8 cellular contexts compared by ENCODE assay signal in the genomic region with DNA sequence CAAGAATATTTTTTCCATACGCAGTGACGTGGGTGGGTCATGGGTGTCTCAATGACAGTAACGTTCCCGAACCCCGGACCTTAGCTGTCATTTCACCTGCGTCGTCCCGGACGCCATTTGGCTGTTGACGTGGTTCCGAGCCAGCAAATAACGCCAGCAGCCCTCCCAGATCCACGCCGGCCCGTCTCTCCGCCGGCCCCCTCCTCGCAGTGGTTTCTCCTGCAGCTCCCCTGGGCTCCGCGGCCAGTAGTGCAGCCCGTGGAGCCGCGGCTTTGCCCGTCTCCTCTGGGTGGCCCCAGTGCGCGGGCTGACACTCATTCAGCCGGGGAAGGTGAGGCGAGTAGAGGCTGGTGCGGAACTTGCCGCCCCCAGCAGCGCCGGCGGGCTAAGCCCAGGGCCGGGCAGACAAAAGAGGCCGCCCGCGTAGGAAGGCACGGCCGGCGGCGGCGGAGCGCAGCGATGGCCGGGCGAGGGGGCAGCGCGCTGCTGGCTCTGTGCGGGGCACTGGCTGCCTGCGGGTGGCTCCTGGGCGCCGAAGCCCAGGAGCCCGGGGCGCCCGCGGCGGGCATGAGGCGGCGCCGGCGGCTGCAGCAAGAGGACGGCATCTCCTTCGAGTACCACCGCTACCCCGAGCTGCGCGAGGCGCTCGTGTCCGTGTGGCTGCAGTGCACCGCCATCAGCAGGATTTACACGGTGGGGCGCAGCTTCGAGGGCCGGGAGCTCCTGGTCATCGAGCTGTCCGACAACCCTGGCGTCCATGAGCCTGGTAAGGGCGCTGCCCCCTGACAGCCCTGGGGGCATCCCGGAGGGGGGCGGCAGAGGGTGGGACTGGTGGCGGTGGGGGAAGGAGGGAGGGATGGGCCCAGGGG. TPM values are rescaled to one million over a fixed set of nuclear protein-coding genes. Genes with fewer than 3 reads are reported as not detected.
DNase-seq lines count a peak whose midpoint lies in the region; ATAC-seq, FAIRE-seq and TF ChIP-seq lines count a peak whose summit lies in the region.

A gene (plus strand): TSS at position 246 of the 869 bp plus-strand sequence. CDS start 214 bp downstream, at position 460.

- no peak within 1 kb of the TSS for H2AFZ ChIP-seq in K562 (ENCODE audit: low read depth, low read length)

- no peaks in the 10 kb centered on the region for H3K9me3 ChIP-seq in K562 (replicated peaks; ENCODE audit: control insufficient read depth, insufficient read depth, low read depth, low read length)

- H3K4me1 ChIP-seq in K562 (replicated peaks in 1 of 2; ENCODE audit: control insufficient read depth in 2 of 2, insufficient read depth in 2 of 2, low read length in 2 of 2), result peaks cover 0 to 7% of the 10 kb centered on the region in 2 experiments; a peak in 2 of 5 replicates
- no peaks in the 10 kb centered on the region for H3K4me1 ChIP-seq in rectal smooth muscle tissue (ENCODE audit: control insufficient read depth, insufficient read depth, low read length)

- no peaks in the 10 kb centered on the region for H3K79me2 ChIP-seq in K562 (ENCODE audit: control insufficient read depth, insufficient read depth, low read length)

- peak; percentile 78 for FAIRE-seq in G401.6 (lab: Jason Lieb, UNC)
- FAIRE-seq in K562 (lab: Jason Lieb, UNC), result no peak

- TF ChIP-seq POLR2A in K562 (conservative IDR thresholded peaks at IDR 0.05), result no peak

- CTCF ChIA-PET in K562 (lab: Yijun Ruan, JAX; ENCODE audit: low intra/inter-chr PET ratio), result no interaction called here

- H3K27me3 Mint-ChIP-seq in T-helper 2 cell treated with Interferon-gamma antibody and Interleukin-4, amounts not matched to agents 5 μg/mL and 100 μg/mL, for 36 hours (ENCODE audit: low read depth), result peaks cover 79% of the 10 kb centered on the region

- H3K4me3 ChIP-seq in HFF-Myc (replicated peaks; ENCODE audit: low read depth, low read length), result peak within 1 kb of the TSS; percentile 47
- no peak within 1 kb of the TSS for H3K4me3 ChIP-seq in K562
- peak within 1 kb of the TSS; percentile 70 for H3K4me3 ChIP-seq in rectal smooth muscle tissue (ENCODE audit: low read length)

- H3K9ac ChIP-seq in K562 (ENCODE audit: insufficient read depth in 1 of 2, low read depth in 2 of 2, low read length in 2 of 2) (no peak within 1 kb of the TSS), rectal smooth muscle tissue (ENCODE audit: low read length) (peak within 1 kb of the TSS; percentile 13)

- BruUV-seq in K562 (replicated peaks; lab: Mats Ljungman, UMichigan), result no TSS peak

- no peak within 1 kb of the TSS for H3K27ac Mint-ChIP-seq in T-helper 2 cell treated with Interferon-gamma antibody and Interleukin-4, amounts not matched to agents 5 μg/mL and 100 μg/mL, for 36 hours

- peaks cover 5% of the 10 kb centered on the region for H3K4me1 Mint-ChIP-seq in T-helper 2 cell treated with Interferon-gamma antibody and Interleukin-4, amounts not matched to agents 5 μg/mL and 100 μg/mL, for 36 hours (ENCODE audit: low read depth)

- H4K20me1 ChIP-seq in K562 (replicated peaks; ENCODE audit: control insufficient read depth, insufficient read depth, low read length), result no peaks in the 10 kb centered on the region

- H3K27ac ChIP-seq in K562 (ENCODE audit: extremely low read depth, low read depth, low read length) (no peak within 1 kb of the TSS), rectal smooth muscle tissue (ENCODE audit: low read depth, low read length) (peak within 1 kb of the TSS; percentile 62)

- 29% methylated on average over 45 of the region's 82 CpGs for WGBS in K562 (ENCODE audit: insufficient coverage, low coverage, missing lambda C conversion rate)

- no peak for DNase-seq in HFF-Myc (ENCODE audit: extremely low read depth, low read depth)
- DNase-seq in NCI-H1105 (lab: John Stamatoyannopoulos, UW), result peak; percentile 71
- DNase-seq in T-helper 2 cell treated with Interferon-gamma antibody and Interleukin-4, amounts not matched to agents 5 μg/mL and 100 μg/mL, for 36 hours (ENCODE audit: low spot score), result peak; percentile 58
- no peak for DNase-seq in K562 (ENCODE audit: extremely low read depth in 1 of 4, low spot score in 3 of 4)
- peak; percentile 85 for DNase-seq in hepatic stellate cell (ENCODE audit: low spot score)
- DNase-seq in NK-92 treated with Interleukin-12 subunit alpha and Interleukin-12 subunit beta, amount 100 ng/mL, for 24 hours (lab: John Stamatoyannopoulos, UW), result no peak

- H3K4me2 ChIP-seq in K562 (ENCODE audit: insufficient read depth, low read length), result no peak within 1 kb of the TSS

- no peaks in the 10 kb centered on the region for H3K36me3 Mint-ChIP-seq in T-helper 2 cell treated with Interferon-gamma antibody and Interleukin-4, amounts not matched to agents 5 μg/mL and 100 μg/mL, for 36 hours (ENCODE audit: low read depth)

- POLR2A ChIA-PET in K562 (lab: Yijun Ruan, JAX), result no interaction called here

- TF ChIP-seq EP300 in K562 (IDR thresholded peaks at IDR 0.05; ENCODE audit: low read length), result no peak

- TF ChIP-seq CTCF in HFF-Myc (IDR thresholded peaks at IDR 0.05; ENCODE audit: low read depth, low read length, missing control alignments) (peak; percentile 18), K562 (IDR thresholded peaks at IDR 0.05 in 2 of 3, conservative IDR thresholded peaks at IDR 0.05 in 1 of 3; ENCODE audit: insufficient read depth in 2 of 3, low read depth in 1 of 3, low read length in 3 of 3) (peak in 2 of 3 experiments; percentile 7 to 68; a peak in 2 of 6 replicates)

- H3K36me3 ChIP-seq in K562 (ENCODE audit: control insufficient read depth, insufficient read depth, low read length) (no peaks in the 10 kb centered on the region), rectal smooth muscle tissue (ENCODE audit: control insufficient read depth, insufficient read depth, low read length) (no peaks in the 10 kb centered on the region)

- peak within 1 kb of the TSS; percentile 70 for H3K4me3 Mint-ChIP-seq in T-helper 2 cell treated with Interferon-gamma antibody and Interleukin-4, amounts not matched to agents 5 μg/mL and 100 μg/mL, for 36 hours

- in situ Hi-C loops in K562 (cut with MboI), result no loop called here

- no peak for TF ChIP-seq RAD21 in K562 (CRISPR knock-in tag; conservative IDR thresholded peaks at IDR 0.05 in 1 of 2, IDR thresholded peaks at IDR 0.05 in 1 of 2)

- H3K9me3 Mint-ChIP-seq in T-helper 2 cell treated with Interferon-gamma antibody and Interleukin-4, amounts not matched to agents 5 μg/mL and 100 μg/mL, for 36 hours, result no peaks in the 10 kb centered on the region

- no peaks in the 10 kb centered on the region for H3K9me1 ChIP-seq in K562 (ENCODE audit: control insufficient read depth, insufficient read depth, low read length)

- ATAC-seq in K562, result peak; percentile 84

- intact Hi-C loops in K562 (cut with micrococcal nuclease), result no loop called here

- H3K27me3 ChIP-seq in K562 (ENCODE audit: control insufficient read depth in 2 of 2, insufficient read depth in 2 of 2, low read length in 2 of 2) (peaks cover 0 to 7% of the 10 kb centered on the region in 2 experiments; a peak in 2 of 5 replicates), rectal smooth muscle tissue (ENCODE audit: control insufficient read depth, insufficient read depth, low read length) (no peaks in the 10 kb centered on the region)

TF ChIP-seq in K562, 482 proteins besides CTCF, POLR2A, EP300 and RAD21 (continues in another document):
- no peak for TF ChIP-seq ZNF140 (CRISPR knock-in tag; IDR thresholded peaks at IDR 0.05)
- no peak for TF ChIP-seq CBX2 (IDR thresholded peaks at IDR 0.05; ENCODE audit: insufficient read depth, low read length, poor library complexity, severe bottlenecking)
- TF ChIP-seq, protein P1, sequence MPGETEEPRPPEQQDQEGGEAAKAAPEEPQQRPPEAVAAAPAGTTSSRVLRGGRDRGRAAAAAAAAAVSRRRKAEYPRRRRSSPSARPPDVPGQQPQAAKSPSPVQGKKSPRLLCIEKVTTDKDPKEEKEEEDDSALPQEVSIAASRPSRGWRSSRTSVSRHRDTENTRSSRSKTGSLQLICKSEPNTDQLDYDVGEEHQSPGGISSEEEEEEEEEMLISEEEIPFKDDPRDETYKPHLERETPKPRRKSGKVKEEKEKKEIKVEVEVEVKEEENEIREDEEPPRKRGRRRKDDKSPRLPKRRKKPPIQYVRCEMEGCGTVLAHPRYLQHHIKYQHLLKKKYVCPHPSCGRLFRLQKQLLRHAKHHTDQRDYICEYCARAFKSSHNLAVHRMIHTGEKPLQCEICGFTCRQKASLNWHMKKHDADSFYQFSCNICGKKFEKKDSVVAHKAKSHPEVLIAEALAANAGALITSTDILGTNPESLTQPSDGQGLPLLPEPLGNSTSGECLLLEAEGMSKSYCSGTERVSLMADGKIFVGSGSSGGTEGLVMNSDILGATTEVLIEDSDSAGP (CRISPR knock-in tag; IDR thresholded peaks at IDR 0.05), result no peak

RNA-seq across cellular contexts. Expression of the gene that starts here (rescaled TPM):
- total RNA-seq in K562 (2011; cell fraction: chromatin; rRNA removed; ENCODE audit: low replicate concordance), result not detected in 2 replicates
- not detected in 2 replicates for total RNA-seq in K562 (2011; cell fraction: nucleolus; rRNA removed)
- not detected in 2 replicates for total RNA-seq in K562 (2011; cell fraction: nucleoplasm; rRNA removed)
- total RNA-seq in K562 (2014; rRNA removed) (not detected in 2 replicates), K562 (2014; rRNA removed; fragmentation: Illumina TruSeq; extraction: Trizol) (not detected in 2 replicates), K562 (2015; rRNA removed; fragmentation: Illumina TruSeq; extraction: Trizol) (not detected in 2 replicates), K562 (2021) (0.16 and 0.22 TPM in 2 replicates)
- polyA plus RNA-seq in K562 (2011; rRNA removed) (0.06 and 0.09 TPM in 2 replicates), K562 (2014; fragmentation: Illumina TruSeq; extraction: Trizol) (0.04 TPM in 1 of 2 replicates, not detected in the other), K562 (2014; fragmentation: Nextera tagmentation; extraction: Ambion mirVana) (under 1 TPM in 1 of 2 experiments, not detected in 1; 0.04 TPM), K562 (2014; rRNA removed) (0.11 TPM in 1 of 2 replicates, not detected in the other)
- 0.03 TPM in 1 of 2 replicates, not detected in the other for polyA plus RNA-seq in K562 (2011; cell fraction: cytosol; rRNA removed)
- not detected in 2 replicates for polyA plus RNA-seq in K562 (2011; cell fraction: nucleus; rRNA removed)
- polyA plus RNA-seq in K562 (2012), result 0.03 TPM in 1 of 2 replicates, not detected in the other
- polyA minus RNA-seq in K562 (2011; rRNA and poly(A)+ RNA removed), result 0.24 TPM in 1 of 2 replicates, not detected in the other
- 2.8 TPM in 1 of 2 replicates, not detected in the other for polyA minus RNA-seq in K562 (2011; cell fraction: cytosol; rRNA and poly(A)+ RNA removed)
- not detected in 2 replicates for polyA minus RNA-seq in K562 (2011; cell fraction: nucleus; rRNA and poly(A)+ RNA removed)

Comparison
In these comparisons a context has a peak if more than half of its experiments do, and no peak if none do; other contexts are left out.
1. DNase-seq: peak in NCI-H1105 (single experiment), T-helper 2 cell treated with Interferon-gamma antibody and Interleukin-4, amounts not matched to agents 5 μg/mL and 100 μg/mL, for 36 hours (single experiment) and hepatic stellate cell (single experiment); none in HFF-Myc (single experiment), K562 (0 of 4) and NK-92 treated with Interleukin-12 subunit alpha and Interleukin-12 subunit beta, amount 100 ng/mL, for 24 hours (single experiment).